ENCODE assay signal across 11 cellular contexts in the genomic region with DNA sequence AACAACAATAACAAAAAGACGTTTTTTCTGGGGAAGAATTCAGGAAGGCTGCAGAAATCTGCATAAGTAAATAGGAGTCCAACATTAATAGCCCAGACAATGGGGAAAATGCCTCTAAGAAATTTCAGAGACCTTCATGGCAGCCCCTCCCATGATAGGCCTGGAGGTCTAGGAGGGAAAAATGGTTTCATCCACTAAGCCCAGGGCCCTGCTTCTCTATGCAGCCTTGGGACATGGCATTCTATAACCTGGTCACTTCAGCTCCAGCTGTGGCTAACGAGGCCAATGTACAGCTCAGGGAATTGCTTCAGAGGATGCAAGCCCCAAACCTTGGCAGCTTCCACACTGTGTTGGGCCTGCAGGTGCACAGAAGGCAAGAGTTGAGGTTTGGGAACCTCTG.
"Had no signal": no experiment of that assay in that cellular context is flagged by ENCODE, and none has a peak within 500 bp of the region (broad histone marks: within the 10 kb centered on the region; RNA-seq: fewer than 3 reads in every experiment).

No MANE protein-coding gene starts in this region.

- H3K27ac Mint-ChIP-seq: GM23338, HFFc6 had no signal

- DNase-seq: GM23248, GOT3, H7, H9, HCEC 1CT, HFFc6 had no signal

- H3K9me3 ChIP-seq: HAP-1 had no signal

- ATAC-seq: GM23338, HCT116 had no signal

- H3K4me3 ChIP-seq: GM23248, GM23338, HAP-1 had no signal

- H3K4me1 ChIP-seq: HAP-1 had no signal

- FAIRE-seq: H1, H54 had no signal

- H3K4me2 ChIP-seq: GM23338 had no signal

- H3K4me3 Mint-ChIP-seq: GM23338, H9, HFFc6 had no signal

- H3K36me3 ChIP-seq: HAP-1 had no signal

- H3K27ac ChIP-seq: GM23248 had no signal
